23 cellular contexts compared by ENCODE assay signal in the genomic region with DNA sequence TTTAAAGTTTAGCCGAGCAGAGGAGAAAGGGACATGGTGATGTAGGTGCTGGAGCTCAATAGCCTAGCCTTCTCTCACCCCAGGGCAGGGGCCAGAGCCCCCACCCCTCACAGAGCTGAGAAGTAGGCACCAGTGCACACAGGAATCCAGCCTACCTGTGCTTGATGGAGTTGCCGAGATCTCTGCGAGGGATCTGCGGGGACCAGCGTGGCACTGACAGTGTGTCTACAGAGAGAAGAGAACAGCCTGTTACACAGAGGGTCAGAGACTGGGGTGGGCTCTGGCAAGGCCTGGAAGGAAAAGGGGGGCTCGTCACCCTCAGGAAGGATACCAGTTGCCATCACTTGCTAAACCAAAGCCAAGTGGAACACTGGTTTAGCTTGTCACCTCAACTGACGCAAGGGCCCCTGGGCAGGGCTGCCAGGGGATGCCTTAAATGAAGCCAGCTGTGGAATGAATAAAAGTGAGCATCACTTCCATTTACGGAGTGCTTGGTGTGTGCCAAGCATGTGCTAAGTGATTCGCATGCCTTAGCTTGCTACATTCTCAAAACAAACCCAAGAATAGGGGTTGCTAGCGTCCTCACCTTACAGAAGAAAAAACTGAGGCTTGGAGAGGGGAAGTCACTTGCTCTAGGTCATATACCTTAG.
"Had no signal": no experiment of that assay in that cellular context is flagged by ENCODE, and none has a peak within 500 bp of the region (broad histone marks: within the 10 kb centered on the region; RNA-seq: fewer than 3 reads in every experiment).

No MANE protein-coding gene starts in this region.

- H3K9me3 ChIP-seq: SJCRH30, SK-N-SH had no signal

- H3K27me3 ChIP-seq: brain microvascular endothelial cell, SJCRH30 had no signal

- DNase-seq: activated CD4-positive, alpha-beta T cell treated with anti-CD3 and anti-CD28 coated beads for 36 hours; activated CD8-positive, alpha-beta memory T cell treated with anti-CD3 and anti-CD28 coated beads, Interleukin-2, amount 50 U/mL, for 4 hours; activated CD8-positive, alpha-beta T cell treated with anti-CD3 and anti-CD28 coated beads for 36 hours; activated gamma-delta T cell treated with Interleukin-2 at 50 U/mL for 16 hours; activated naive CD4-positive, alpha-beta T cell treated with anti-CD3 and anti-CD28 coated beads, Interleukin-2, amount 10 ng/mL, durations not matched to agents 7 days and 5 days; activated naive CD8-positive, alpha-beta T cell treated with anti-CD3 and anti-CD28 coated beads for 36 hours; activated T-cell treated with anti-CD3 and anti-CD28 coated beads, Interleukin-2, amount 50 U/mL, for 72 hours; brain microvascular endothelial cell; cerebellar nuclear complex; Kasumi-1; NCI-H1105 treated with DMSO at 0.1 percent for 48 hours; NCI-H1436 treated with DMSO at 0.1 percent for 48 hours; NCI-H187 treated with DMSO at 0.1 percent for 48 hours; NCI-H2081 treated with DMSO at 0.1 percent for 48 hours; NCI-H226; NCI-H526 treated with DMSO at 0.1 percent for 48 hours; OCI-M1; Right ventricle myocardium superior; SJCRH30; SK-N-SH; T-helper 1 cell had no signal

- H3K4me3 ChIP-seq: SJCRH30 had no signal

- H3K4me1 ChIP-seq: SJCRH30 had no signal

- H3K9ac ChIP-seq: SK-N-SH had no signal

- H3K9me2 ChIP-seq: SK-N-SH had no signal

- H3K27ac ChIP-seq: brain microvascular endothelial cell, RWPE1, SJCRH30, VCaP had no signal

- H3K36me3 ChIP-seq: brain microvascular endothelial cell, SJCRH30 had no signal

- H3K4me2 ChIP-seq: SK-N-SH had no signal
